ENCODE assay signal across 11 cellular contexts in genomic region chr22:24834845-24835570, GRCh38. TPM values are rescaled to one million over a fixed set of nuclear protein-coding genes. Genes with fewer than 3 reads are reported as not detected.
DNase-seq lines count a peak whose midpoint lies in the region; ATAC-seq and TF ChIP-seq lines count a peak whose summit lies in the region.
"Had no signal": no experiment of that assay in that cellular context is flagged by ENCODE, and none has a peak within 500 bp of the region (broad histone marks: within the 10 kb centered on the region; RNA-seq: fewer than 3 reads in every experiment).

No MANE protein-coding gene starts in this region.

- H3K9me3 Mint-ChIP-seq in GM23338 (no peaks in the 10 kb centered on the region), immature natural killer cell (no peaks in the 10 kb centered on the region)

- H3K9me2 ChIP-seq in GM23338 (ENCODE audit: insufficient read depth): no peaks in the 10 kb centered on the region

- H3K36me3 Mint-ChIP-seq in GM23338 (ENCODE audit: low read depth): peaks cover 3% of the 10 kb centered on the region; the same call in 1 of the 3 replicates
- H3K36me3 Mint-ChIP-seq in immature natural killer cell: peaks cover 8 to 28% (median 26%) of the 10 kb centered on the region in 3 donors

- in situ Hi-C loops in GM13977 (cut with MboI; ENCODE audit: low pct_unique_long_range_greater_than_20kb, low sequenced_read_pairs, unreplicated experiment): no loop called here

- peak overlapping the region; percentile 21; the same call in 1 of the 2 replicates for H3K4me2 ChIP-seq in GM23338

- H3K4me1 ChIP-seq in GM23338 (ENCODE audit: insufficient read depth) (peaks cover 17% of the 10 kb centered on the region), cardiac muscle cell (ENCODE audit: low read depth) (no peaks in the 10 kb centered on the region), vagina (no peaks in the 10 kb centered on the region)

- H3K27ac ChIP-seq in 22Rv1 (no peak overlapping the region), GM23338 (ENCODE audit: low read depth) (no peak overlapping the region), cardiac muscle cell (no peak overlapping the region), vagina (no peak overlapping the region)

- H3K4me1 Mint-ChIP-seq in GM23338 (peaks cover 30% of the 10 kb centered on the region), immature natural killer cell (peaks cover 35 to 48% of the 10 kb centered on the region in 2 donors)

- H3F3A ChIP-seq in GM23338 (replicated peaks; ENCODE audit: low read depth): 0 out of 2 replicates have a peak, but pooled peaks cover 2% of the 10 kb centered on the region

- no peak overlapping the region for H3K4me3 ChIP-seq in GM23338
- H3K4me3 ChIP-seq in cardiac muscle cell: no peak overlapping the region
- no peak overlapping the region for H3K4me3 ChIP-seq in vagina

- H2AFZ ChIP-seq in GM23338: no peak overlapping the region

- peak; percentile 91 for ATAC-seq in GM23338
- ATAC-seq in GM21619 (IDR thresholded peaks at IDR 0.05; ENCODE audit: unreplicated experiment): no peak

- no peaks in the 10 kb centered on the region for H3K79me2 ChIP-seq in GM23338 (replicated peaks; ENCODE audit: insufficient read depth)

- peak overlapping the region; percentile 18; the same call in 1 of the 2 replicates for H3K27ac Mint-ChIP-seq in GM23338
- peak overlapping the region in 3 of 6 donors; percentile 25 to 81 (median 37) for H3K27ac Mint-ChIP-seq in immature natural killer cell

- H3K4me3 Mint-ChIP-seq in GM23338: no peak overlapping the region
- H3K4me3 Mint-ChIP-seq in immature natural killer cell: peak overlapping the region in 1 of 5 donors; percentile 5

- no peaks in the 10 kb centered on the region for H3K36me3 ChIP-seq in GM23338 (ENCODE audit: insufficient read depth)
- no peaks in the 10 kb centered on the region for H3K36me3 ChIP-seq in cardiac muscle cell
- H3K36me3 ChIP-seq in vagina: no peaks in the 10 kb centered on the region

- TF ChIP-seq CTCF in 22Rv1 (IDR thresholded peaks at IDR 0.05) (peak; percentile 43), GM23338 (conservative IDR thresholded peaks at IDR 0.05; ENCODE audit: low read depth in 2 of 2) (peak; percentile 68 to 76), cardiac muscle cell (IDR thresholded peaks at IDR 0.05; ENCODE audit: low read depth, low read length) (peak; percentile 37), GM13977 (IDR thresholded peaks at IDR 0.05; ENCODE audit: extremely low read depth, insufficient read depth, missing control alignments) (no peak), vagina (IDR thresholded peaks at IDR 0.05) (no peak)

- H3K27me3 Mint-ChIP-seq in GM23338 (ENCODE audit: insufficient read depth, low read depth, poor library complexity): peaks cover 4% of the 10 kb centered on the region
- H3K27me3 Mint-ChIP-seq in immature natural killer cell (ENCODE audit: low read depth in 3 of 3): peaks cover 0 to 3% (median 2%) of the 10 kb centered on the region in 3 donors

- DNase-seq in GM23338 (ENCODE audit: low spot score): peak; percentile 85
- peak; percentile 53 for DNase-seq in RPMI8226
- DNase-seq in cardiac muscle cell (ENCODE audit: low read depth in 1 of 2, low spot score in 1 of 2): peak in 1 of 2 donors; percentile 35
- DNase-seq in GM13977 (ENCODE audit: low spot score): no peak
- no peak for DNase-seq in immature natural killer cell
- no peak for DNase-seq in vagina (ENCODE audit: extremely low spot score in 2 of 2)
- DNase-seq: amniotic stem cell, kidney, T-helper 2 cell had no signal

- intact Hi-C loops in vagina (cut with DNase I): loop anchor here (10.0 kb wide), 1 partner anchor 60 kb away; the partner anchor contains the start of gene PIWIL3

- no peaks in the 10 kb centered on the region for H3K27me3 ChIP-seq in GM23338 (ENCODE audit: insufficient read depth)
- no peaks in the 10 kb centered on the region for H3K27me3 ChIP-seq in cardiac muscle cell
- no peaks in the 10 kb centered on the region for H3K27me3 ChIP-seq in vagina

- no peaks in the 10 kb centered on the region; the same call in 1 of the 2 replicates for H4K20me1 ChIP-seq in GM23338 (replicated peaks; ENCODE audit: insufficient read depth)

- H3K9me3 ChIP-seq in cardiac muscle cell (ENCODE audit: low read depth) (no peaks in the 10 kb centered on the region), vagina (no peaks in the 10 kb centered on the region)

- no peak for TF ChIP-seq POLR2A in vagina (IDR thresholded peaks at IDR 0.05)

TF ChIP-seq in GM23338, 12 proteins besides CTCF, POLR2A, EP300 and RAD21:
- TF ChIP-seq ZNF114 (CRISPR knock-in tag; IDR thresholded peaks at IDR 0.05): no peak
- no peak for TF ChIP-seq ZNF462 (CRISPR knock-in tag; IDR thresholded peaks at IDR 0.05)
- peak; percentile 74 for TF ChIP-seq CREB1 (CRISPR knock-in tag; IDR thresholded peaks at IDR 0.05; ENCODE audit: low read depth)

RNA-seq across cellular contexts. Expression of gene SGSM1, which starts 29.0 kb away (rescaled TPM):
- total RNA-seq in GM23338 (2014; rRNA removed; shearing (Covaris generic)): 4.2 and 4.7 TPM in 2 replicates
- polyA plus RNA-seq in GM23338 (2016; fragmentation: Nextera tagmentation; extraction: Ambion mirVana) (3.0 and 5.4 TPM in 2 replicates), cardiac muscle cell (not detected in 2 replicates), immature natural killer cell (1 to 10 TPM; 1.5 to 3.9 (median 2.4) TPM)
- total RNA-seq in cardiac muscle cell (0.25 and 0.39 TPM in 2 replicates), vagina (2.9 TPM)

Comparison
In these comparisons a context has a peak if more than half of its experiments do, and no peak if none do; other contexts are left out.
1. CTCF ChIP-seq: peak in 22Rv1 (single experiment), GM23338 (2 of 2) and cardiac muscle cell (single experiment); none in GM13977 (single experiment) and vagina (0 of 3).
2. DNase-seq: peak in GM23338 (single experiment) and RPMI8226 (single experiment); none in GM13977 (single experiment), immature natural killer cell (0 of 3) and vagina (0 of 2).